ENCODE assay signal across 10 cellular contexts in genomic region chr3:66797916-66798560, GRCh38.
DNase-seq lines count a peak whose midpoint lies in the region; FAIRE-seq and TF ChIP-seq lines count a peak whose summit lies in the region.
"Had no signal": no experiment of that assay in that cellular context is flagged by ENCODE, and none has a peak within 500 bp of the region (broad histone marks: within the 10 kb centered on the region; RNA-seq: fewer than 3 reads in every experiment).

No MANE protein-coding gene starts in this region.

- H2AFZ ChIP-seq in H1 (ENCODE audit: low read length) (no peak overlapping the region), smooth muscle cell (ENCODE audit: low read depth) (peak overlapping the region; percentile 85)

- peak; percentile 77 to 78 for DNase-seq in H1 (ENCODE audit: low read depth in 1 of 2, low spot score in 2 of 2)
- peak; percentile 64 for DNase-seq in kidney glomerular epithelial cell (lab: John Stamatoyannopoulos, UW)
- DNase-seq in smooth muscle cell (lab: John Stamatoyannopoulos, UW; ENCODE audit: unreplicated experiment): peak; percentile 6
- DNase-seq in WERI-Rb-1: no peak
- no peak for DNase-seq in spleen
- DNase-seq in cortex of kidney (lab: John Stamatoyannopoulos, UW): no peak
- DNase-seq in OCI-M2 (lab: John Stamatoyannopoulos, UW; ENCODE audit: unreplicated experiment): no peak

- peak overlapping the region; percentile 5; the same call in 1 of the 2 replicates for H3K18ac ChIP-seq in H1 (ENCODE audit: extremely low read depth, low read length)

- H3K4me3 ChIP-seq in HUES6 (ENCODE audit: low read depth, low read length) (peak overlapping the region; percentile 42), H1 (ENCODE audit: extremely low read depth in 1 of 4, insufficient read depth in 2 of 4, low read depth in 3 of 4, low read length in 4 of 4) (peak overlapping the region in 2 of 4 experiments; percentile 15 to 21; a peak in 2 of 8 replicates), smooth muscle cell (peak overlapping the region; percentile 43), WERI-Rb-1 (ENCODE audit: low read depth, low read length) (no peak overlapping the region), spleen (peak overlapping the region in 2 of 8 donors; percentile 30 to 53)

- H3K23ac ChIP-seq in H1 (ENCODE audit: insufficient read length): no peak overlapping the region

- no peaks in the 10 kb centered on the region for H3K27me3 ChIP-seq in HUES6 (ENCODE audit: control insufficient read depth, insufficient read depth, low read length)
- H3K27me3 ChIP-seq in H1 (replicated peaks in 1 of 4; ENCODE audit: control insufficient read depth in 3 of 4, extremely low read depth in 1 of 4, insufficient read depth in 3 of 4, low read length in 3 of 4): no peaks in the 10 kb centered on the region
- H3K27me3 ChIP-seq in smooth muscle cell (ENCODE audit: low read depth): no peaks in the 10 kb centered on the region
- H3K27me3 ChIP-seq in WERI-Rb-1 (ENCODE audit: insufficient read depth, low read depth, severe bottlenecking): no peaks in the 10 kb centered on the region
- H3K27me3 ChIP-seq in spleen (replicated peaks in 1 of 7): peaks cover 0 to 21% (median 0%) of the 10 kb centered on the region in 7 donors

- peak overlapping the region; percentile 36 for H4K91ac ChIP-seq in H1 (replicated peaks; ENCODE audit: insufficient read length, low read length)

- 0 out of 4 replicates have a peak, but pooled peaks have one; percentile 3 for TF ChIP-seq RAD21 in H1 (IDR thresholded peaks at IDR 0.05 in 1 of 2, conservative IDR thresholded peaks at IDR 0.05 in 1 of 2; ENCODE audit: low read depth in 2 of 2, low read length in 2 of 2)

- H2BK15ac ChIP-seq in H1 (ENCODE audit: low read length): no peak overlapping the region

- H2BK5ac ChIP-seq in H1 (ENCODE audit: low read depth, low read length): peak overlapping the region; percentile 27; the same call in 1 of the 2 replicates

- peak overlapping the region; percentile 12; the same call in 1 of the 2 replicates for H2BK12ac ChIP-seq in H1 (ENCODE audit: low read depth, low read length)

- FAIRE-seq in H1 (lab: Jason Lieb, UNC): peak; percentile 7
- FAIRE-seq: H54 had no signal

- 1% methylated on average over 26 of the region's 26 CpGs; no CpG with 5 or more reads in 1 of the 2 experiments for WGBS in H1 (ENCODE audit: extremely low coverage in 1 of 2, insufficient coverage in 1 of 2, insufficient read length in 1 of 2, insufficient replicate concordance in 2 of 2, low coverage in 1 of 2, low lambda C conversion rate in 2 of 2, missing lambda C conversion rate in 1 of 2), 2 experiments
- 18% methylated on average over 26 of the region's 26 CpGs for WGBS in smooth muscle cell (ENCODE audit: low lambda C conversion rate)
- WGBS in spleen, 5 donors: 15 to 31% (median 24%) methylated on average over 21 to 26 of the region's 26 CpGs

- peak overlapping the region; percentile 31 to 51 for H3K4me2 ChIP-seq in H1 (ENCODE audit: insufficient read depth in 1 of 2, low read depth in 2 of 2, low read length in 2 of 2)
- peak overlapping the region; percentile 84 for H3K4me2 ChIP-seq in smooth muscle cell
- H3K4me2 ChIP-seq: KMS-11 had no signal

- H3K79me1 ChIP-seq in H1 (ENCODE audit: low read depth, low read length): no peaks in the 10 kb centered on the region

- no peaks in the 10 kb centered on the region for H4K20me1 ChIP-seq in H1 (replicated peaks in 1 of 2; ENCODE audit: control insufficient read depth in 1 of 2, insufficient read depth in 2 of 2, low read length in 2 of 2)
- no peaks in the 10 kb centered on the region for H4K20me1 ChIP-seq in smooth muscle cell (ENCODE audit: low read depth)

- H3K79me2 ChIP-seq in H1 (ENCODE audit: control insufficient read depth in 1 of 2, insufficient read depth in 2 of 2, low read length in 2 of 2) (no peaks in the 10 kb centered on the region), smooth muscle cell (ENCODE audit: low read depth) (no peaks in the 10 kb centered on the region)

- no peaks in the 10 kb centered on the region for H3K36me3 ChIP-seq in HUES6 (ENCODE audit: control insufficient read depth, insufficient read depth, low read length)
- no peaks in the 10 kb centered on the region; a peak in 2 of 8 replicates for H3K36me3 ChIP-seq in H1 (ENCODE audit: control insufficient read depth in 2 of 4, insufficient read depth in 4 of 4, low read length in 3 of 4)
- no peaks in the 10 kb centered on the region for H3K36me3 ChIP-seq in smooth muscle cell (ENCODE audit: low read depth)
- no peaks in the 10 kb centered on the region for H3K36me3 ChIP-seq in WERI-Rb-1
- H3K36me3 ChIP-seq in spleen: no peaks in the 10 kb centered on the region

- H3K9me3 ChIP-seq in HUES6 (ENCODE audit: control insufficient read depth, insufficient read depth, low read depth, low read length) (peaks cover 11% of the 10 kb centered on the region), H1 (ENCODE audit: insufficient read depth in 2 of 2, low read depth in 1 of 2, low read length in 1 of 2) (peaks cover 8 to 16% of the 10 kb centered on the region in 2 experiments; a peak in 3 of 4 replicates), smooth muscle cell (replicated peaks; ENCODE audit: low read depth) (no peaks in the 10 kb centered on the region), WERI-Rb-1 (ENCODE audit: severe bottlenecking) (peaks cover 3% of the 10 kb centered on the region), spleen (peaks cover 0 to 10% (median 0%) of the 10 kb centered on the region in 8 donors)

- TF ChIP-seq CTCF in H1 (IDR thresholded peaks at IDR 0.05; ENCODE audit: control extremely low read depth in 1 of 3, insufficient read depth in 1 of 3, low read depth in 1 of 3, low read length in 3 of 3) (no peak), smooth muscle cell (IDR thresholded peaks at IDR 0.05; ENCODE audit: borderline replicate concordance, insufficient read depth, poor library complexity, severe bottlenecking) (no peak), WERI-Rb-1 (IDR thresholded peaks at IDR 0.05; ENCODE audit: low read depth, low read length) (no peak), spleen (IDR thresholded peaks at IDR 0.05 in 8 of 11, conservative IDR thresholded peaks at IDR 0.05 in 3 of 11) (no peak)

- TF ChIP-seq POLR2A in H1 (IDR thresholded peaks at IDR 0.05; ENCODE audit: control extremely low read depth in 1 of 2, low read depth in 2 of 2, low read length in 2 of 2) (no peak), spleen (IDR thresholded peaks at IDR 0.05) (no peak)

- no peak overlapping the region for H3K56ac ChIP-seq in H1 (replicated peaks; ENCODE audit: insufficient read length, low read depth, low read length)

- CTCF ChIA-PET in H1 (lab: Charles Lee; ENCODE audit: partially characterized antibody): interaction anchor here (0.6 to 2.0 kb wide), 7 partner anchors 9 to 408 kb away, joined by 3 to 5 read pairs (median 4); no protein-coding TSS in a partner anchor

- TF ChIP-seq EP300 in H1 (IDR thresholded peaks at IDR 0.05; ENCODE audit: borderline replicate concordance in 1 of 2, low read depth in 2 of 2, low read length in 2 of 2): peak in 1 of 2 experiments; percentile 81; a peak in 1 of 3 replicates

- no peak overlapping the region for H3K14ac ChIP-seq in H1 (ENCODE audit: insufficient read length)

- H4K8ac ChIP-seq in H1 (ENCODE audit: extremely low read depth, insufficient read depth, low read length): no peak overlapping the region

- no peaks in the 10 kb centered on the region for H3F3A ChIP-seq in smooth muscle cell (ENCODE audit: low read depth)

- H3K27ac ChIP-seq in HUES6 (ENCODE audit: low read depth, low read length): no peak overlapping the region
- H3K27ac ChIP-seq in H1 (ENCODE audit: low read depth, low read length): no peak overlapping the region
- no peak overlapping the region for H3K27ac ChIP-seq in smooth muscle cell (ENCODE audit: low read depth)
- no peak overlapping the region for H3K27ac ChIP-seq in WERI-Rb-1
- H3K27ac ChIP-seq in spleen: no peak overlapping the region
- H3K27ac ChIP-seq: KMS-11 had no signal

- H3K9ac ChIP-seq in HUES6 (ENCODE audit: low read length) (peak overlapping the region; percentile 8), H1 (replicated peaks in 1 of 4; ENCODE audit: extremely low read depth in 1 of 4, low read depth in 3 of 4, low read length in 3 of 4) (no peak overlapping the region; a peak in 1 of 7 replicates), smooth muscle cell (ENCODE audit: low read depth) (no peak overlapping the region)
- H3K9ac ChIP-seq: KMS-11 had no signal

- intact Hi-C loops in spleen (cut with DNase I; ENCODE audit: low total_unique reads): no loop called here

- POLR2A ChIA-PET in H1 (lab: Charles Lee; ENCODE audit: partially characterized antibody): no interaction called here

- no peaks in the 10 kb centered on the region for H3K23me2 ChIP-seq in H1 (ENCODE audit: low read depth, low read length)

- H2BK120ac ChIP-seq in H1 (replicated peaks; ENCODE audit: low read depth, low read length): no peak overlapping the region

- H3K4me1 ChIP-seq in HUES6 (ENCODE audit: control insufficient read depth, insufficient read depth, low read length): peaks cover 4% of the 10 kb centered on the region; the same call in 1 of the 2 replicates
- peaks cover 0 to 3% (median 1%) of the 10 kb centered on the region in 4 experiments; a peak in 6 of 7 replicates for H3K4me1 ChIP-seq in H1 (replicated peaks in 1 of 4; ENCODE audit: control insufficient read depth in 3 of 4, insufficient read depth in 4 of 4, low read length in 3 of 4)
- H3K4me1 ChIP-seq in smooth muscle cell (ENCODE audit: low read depth): peaks cover 7% of the 10 kb centered on the region
- peaks cover 0 to 10% (median 0%) of the 10 kb centered on the region in 6 donors for H3K4me1 ChIP-seq in spleen

- no peak overlapping the region for H3K4ac ChIP-seq in H1 (replicated peaks; ENCODE audit: insufficient read length, low read depth, low read length)

- H2AK5ac ChIP-seq in H1 (ENCODE audit: low read depth, low read length): no peak overlapping the region

- no peak overlapping the region for H4K5ac ChIP-seq in H1 (ENCODE audit: insufficient read length, low read depth, low read length)

- peak overlapping the region; percentile 40; the same call in 1 of the 2 replicates for H2BK20ac ChIP-seq in H1 (ENCODE audit: low read length)

TF ChIP-seq in H1, 55 proteins besides CTCF, POLR2A, EP300 and RAD21 (continues in another document):
- peak; percentile 41; the same call in 1 of the 2 replicates for TF ChIP-seq POU5F1 (IDR thresholded peaks at IDR 0.05; ENCODE audit: low read depth, low read length)
- TF ChIP-seq EZH2 (IDR thresholded peaks at IDR 0.05; ENCODE audit: low read depth, low read length, severe bottlenecking): no peak
- TF ChIP-seq HDAC6 (IDR thresholded peaks at IDR 0.05; ENCODE audit: low read depth, low read length): no peak
- TF ChIP-seq HDAC2 (IDR thresholded peaks at IDR 0.05; ENCODE audit: borderline replicate concordance in 1 of 2, low read depth in 2 of 2, low read length in 2 of 2): peak; percentile 93 to 96; a peak in 3 of 4 replicates
- TF ChIP-seq BCL11A (IDR thresholded peaks at IDR 0.05; ENCODE audit: low read depth in 2 of 2, low read length in 2 of 2): peak in 1 of 2 experiments; percentile 36
- 0 out of 2 replicates have a peak, but pooled peaks have one; percentile 25 for TF ChIP-seq RBBP5 (IDR thresholded peaks at IDR 0.05; ENCODE audit: borderline replicate concordance, low read depth, low read length)
- TF ChIP-seq CTBP2 (IDR thresholded peaks at IDR 0.05; ENCODE audit: borderline replicate concordance, insufficient read depth, insufficient read length, low read length): peak; percentile 77
- no peak for TF ChIP-seq MAFK (IDR thresholded peaks at IDR 0.05; ENCODE audit: low read depth, low read length)

Comparison
In these comparisons a context has a peak if more than half of its experiments do, and no peak if none do; other contexts are left out.
1. DNase-seq: peak in H1 (2 of 2), kidney glomerular epithelial cell (single experiment) and smooth muscle cell (single experiment); none in WERI-Rb-1 (single experiment), spleen (single experiment), cortex of kidney (single experiment) and OCI-M2 (single experiment).